ENCODE assay signal across 8 cellular contexts in the genomic region with DNA sequence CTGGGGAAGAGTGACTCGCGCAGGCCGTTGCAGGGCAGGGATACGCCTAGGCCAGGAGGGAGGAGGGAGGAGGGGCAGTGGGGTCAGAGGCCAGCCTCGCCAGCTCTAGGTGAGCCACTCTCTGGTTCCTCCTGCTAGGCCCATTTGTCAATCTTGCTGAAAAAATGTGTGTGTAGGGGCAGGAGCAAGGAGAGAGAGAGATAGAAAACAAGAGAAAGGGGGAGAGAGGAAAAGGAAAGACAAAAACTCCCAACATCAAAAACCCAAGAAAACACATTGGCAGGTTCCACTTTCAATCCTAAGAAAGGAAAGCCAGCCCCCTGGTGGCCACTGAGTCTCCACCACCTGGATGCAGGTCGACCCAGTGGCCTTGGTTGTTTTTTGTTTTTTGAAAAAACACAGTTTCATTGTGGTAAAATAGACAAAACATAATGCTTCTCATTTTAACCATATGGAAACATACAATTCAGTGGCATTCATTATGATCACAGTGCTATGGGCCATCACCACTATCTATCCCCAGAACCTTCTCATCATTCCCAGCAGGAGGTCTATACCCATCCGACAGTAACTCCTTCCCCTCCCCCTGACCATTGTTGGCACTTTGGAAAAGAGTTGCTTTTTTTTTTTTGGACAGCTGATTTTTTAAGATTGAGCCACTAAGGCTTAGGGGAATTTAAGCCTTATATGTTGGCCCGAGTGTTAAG. TPM values are rescaled to one million over a fixed set of nuclear protein-coding genes. Genes with fewer than 3 reads are reported as not detected.
DNase-seq lines count a peak whose midpoint lies in the region; ATAC-seq, FAIRE-seq and TF ChIP-seq lines count a peak whose summit lies in the region.

No MANE protein-coding gene starts in this region.

- H3K27me3 Mint-ChIP-seq in CD4-positive, alpha-beta T cell, result no peaks in the 10 kb centered on the region
- H3K27me3 Mint-ChIP-seq in glutamatergic neuron (ENCODE audit: unreplicated experiment), result peaks cover 8% of the 10 kb centered on the region
- no peaks in the 10 kb centered on the region for H3K27me3 Mint-ChIP-seq in activated T-cell treated with anti-CD3 and anti-CD28 coated beads, Interleukin-2, amount 50 U/mL, for 4 hours (ENCODE audit: low read depth)

- no peak for ATAC-seq in CD4-positive, alpha-beta T cell (ENCODE audit: poor library complexity)
- ATAC-seq in RWPE2 (ENCODE audit: low read depth) (no peak; the same call in 2 of the 3 replicates), GM19452 (IDR thresholded peaks at IDR 0.05; ENCODE audit: unreplicated experiment) (no peak)
- no peak for ATAC-seq in activated T-cell treated with anti-CD3 and anti-CD28 coated beads, Interleukin-2, amount 50 U/mL, for 4 hours

- H3K36me3 ChIP-seq in GM23248 (ENCODE audit: low read depth), result no peaks in the 10 kb centered on the region
- no peaks in the 10 kb centered on the region for H3K36me3 ChIP-seq in RWPE2 (ENCODE audit: low read depth)

- H3K4me2 ChIP-seq in GM23248 (ENCODE audit: unreplicated experiment), result no peak overlapping the region

- TF ChIP-seq CTCF in CD4-positive, alpha-beta T cell (IDR thresholded peaks at IDR 0.05), result peak; percentile 44
- TF ChIP-seq CTCF in RWPE2 (IDR thresholded peaks at IDR 0.05; ENCODE audit: poor library complexity, severe bottlenecking), result peak; percentile 57
- TF ChIP-seq CTCF in glutamatergic neuron (IDR thresholded peaks at IDR 0.05; ENCODE audit: partially characterized antibody, unreplicated experiment), result peak; percentile 83

- H4K20me1 ChIP-seq in GM23248 (ENCODE audit: insufficient read depth), result no peaks in the 10 kb centered on the region

- POLR2A ChIA-PET in CD4-positive, alpha-beta T cell (lab: Charles Lee), result no interaction called here

- no peak overlapping the region for H3K9ac ChIP-seq in GM23248

- no peak for FAIRE-seq in urothelium cell line (lab: Jason Lieb, UNC)

- 72 to 75% methylated on average over 8 of the region's 8 CpGs for WGBS in GM23248 (ENCODE audit: low coverage in 1 of 2, low lambda C conversion rate in 2 of 2, missing lambda C conversion rate in 2 of 2), 2 experiments

- no peak overlapping the region for H3K27ac Mint-ChIP-seq in CD4-positive, alpha-beta T cell
- H3K27ac Mint-ChIP-seq in glutamatergic neuron (ENCODE audit: unreplicated experiment), result no peak overlapping the region

- H3K27me3 ChIP-seq in CD4-positive, alpha-beta T cell (ENCODE audit: control insufficient read depth, insufficient read depth, low read length), result no peaks in the 10 kb centered on the region
- no peaks in the 10 kb centered on the region for H3K27me3 ChIP-seq in GM23248 (replicated peaks; ENCODE audit: insufficient read depth)
- no peaks in the 10 kb centered on the region for H3K27me3 ChIP-seq in RWPE2 (ENCODE audit: insufficient read depth, poor library complexity, severe bottlenecking)

- H3K4me1 ChIP-seq in GM23248 (ENCODE audit: insufficient read depth), result peaks cover 26% of the 10 kb centered on the region
- H3K4me1 ChIP-seq in RWPE2 (ENCODE audit: insufficient read depth, poor library complexity, severe bottlenecking), result no peaks in the 10 kb centered on the region

- H3K9me3 ChIP-seq in CD4-positive, alpha-beta T cell (ENCODE audit: control insufficient read depth, low read length), result no peaks in the 10 kb centered on the region
- H3K9me3 ChIP-seq in GM23248 (ENCODE audit: low read depth), result no peaks in the 10 kb centered on the region
- no peaks in the 10 kb centered on the region for H3K9me3 ChIP-seq in RWPE2 (ENCODE audit: severe bottlenecking)

- H3K79me2 ChIP-seq in GM23248 (ENCODE audit: insufficient read depth), result no peaks in the 10 kb centered on the region

- CTCF ChIA-PET in CD4-positive, alpha-beta T cell (lab: Charles Lee), result no interaction called here

- no peak overlapping the region for H3K27ac ChIP-seq in CD4-positive, alpha-beta T cell (ENCODE audit: low read depth, low read length)
- H3K27ac ChIP-seq in GM23248 (no peak overlapping the region), RWPE2 (ENCODE audit: poor library complexity, severe bottlenecking) (no peak overlapping the region)

- no peaks in the 10 kb centered on the region for H3K4me1 Mint-ChIP-seq in CD4-positive, alpha-beta T cell (ENCODE audit: low read depth)
- peaks cover 7% of the 10 kb centered on the region for H3K4me1 Mint-ChIP-seq in glutamatergic neuron (ENCODE audit: low read depth, unreplicated experiment)
- H3K4me1 Mint-ChIP-seq in activated T-cell treated with anti-CD3 and anti-CD28 coated beads, Interleukin-2, amount 50 U/mL, for 4 hours (ENCODE audit: low read depth), result no peaks in the 10 kb centered on the region

- H3F3A ChIP-seq in GM23248 (ENCODE audit: insufficient read depth), result peaks cover 14% of the 10 kb centered on the region

- H3K9me3 Mint-ChIP-seq in CD4-positive, alpha-beta T cell, result no peaks in the 10 kb centered on the region
- peaks cover under 1% of the 10 kb centered on the region for H3K9me3 Mint-ChIP-seq in glutamatergic neuron (ENCODE audit: unreplicated experiment)
- H3K9me3 Mint-ChIP-seq in activated T-cell treated with anti-CD3 and anti-CD28 coated beads, Interleukin-2, amount 50 U/mL, for 4 hours, result no peaks in the 10 kb centered on the region

- DNase-seq in CD4-positive, alpha-beta T cell, result no peak
- DNase-seq in GM23248 (peak; percentile 62), RWPE2 (ENCODE audit: low spot score) (no peak), glutamatergic neuron (peak; percentile 64), urothelium cell line (ENCODE audit: low spot score) (peak; percentile 63), GF-D8 (lab: John Stamatoyannopoulos, UW) (no peak)
- DNase-seq in activated T-cell treated with anti-CD3 and anti-CD28 coated beads, Interleukin-2, amount 50 U/mL, for 4 hours, result no peak

- H3K9me2 ChIP-seq in GM23248 (ENCODE audit: insufficient read depth), result no peaks in the 10 kb centered on the region

- H3K4me3 ChIP-seq in GM23248 (no peak overlapping the region), RWPE2 (ENCODE audit: severe bottlenecking) (no peak overlapping the region)

- intact Hi-C loops in CD4-positive, alpha-beta T cell (cut with DNase I, micrococcal nuclease), result no loop called here

- no peaks in the 10 kb centered on the region for H3K36me3 Mint-ChIP-seq in CD4-positive, alpha-beta T cell (ENCODE audit: low read depth)
- H3K36me3 Mint-ChIP-seq in glutamatergic neuron (ENCODE audit: unreplicated experiment), result no peaks in the 10 kb centered on the region
- no peaks in the 10 kb centered on the region for H3K36me3 Mint-ChIP-seq in activated T-cell treated with anti-CD3 and anti-CD28 coated beads, Interleukin-2, amount 50 U/mL, for 4 hours (ENCODE audit: insufficient read depth)

- H2AFZ ChIP-seq in GM23248, result no peak overlapping the region

- no peak overlapping the region for H3K4me3 Mint-ChIP-seq in CD4-positive, alpha-beta T cell
- H3K4me3 Mint-ChIP-seq in glutamatergic neuron (ENCODE audit: unreplicated experiment), result no peak overlapping the region
- H3K4me3 Mint-ChIP-seq in activated T-cell treated with anti-CD3 and anti-CD28 coated beads, Interleukin-2, amount 50 U/mL, for 4 hours, result no peak overlapping the region

- in situ Hi-C loops in GM23248 (cut with MboI), result no loop called here

RNA-seq across cellular contexts. Expression of a gene that starts 10.9 kb away (rescaled TPM):
- total RNA-seq in CD4-positive, alpha-beta T cell, result not detected
- total RNA-seq in GM23248 (2014; rRNA removed; shearing (Covaris generic)), result not detected in 2 replicates
- polyA plus RNA-seq in GM23248 (2016; fragmentation: Nextera tagmentation; extraction: Ambion mirVana), result not detected in 2 replicates
- total RNA-seq in glutamatergic neuron (ENCODE audit: unreplicated experiment), result not detected
- total RNA-seq in activated T-cell treated with anti-CD3 and anti-CD28 coated beads, Interleukin-2, amount 50 U/mL, for 4 hours, result not detected

RNA-seq across cellular contexts. Expression of a gene that starts 14.5 kb away (rescaled TPM):
- under 1 TPM; 0.61 to 0.63 TPM for total RNA-seq in CD4-positive, alpha-beta T cell
- total RNA-seq in GM23248 (2014; rRNA removed; shearing (Covaris generic)), result not detected in 2 replicates
- not detected in 2 replicates for polyA plus RNA-seq in GM23248 (2016; fragmentation: Nextera tagmentation; extraction: Ambion mirVana)
- total RNA-seq in glutamatergic neuron (ENCODE audit: unreplicated experiment), result 11.6 TPM
- total RNA-seq in activated T-cell treated with anti-CD3 and anti-CD28 coated beads, Interleukin-2, amount 50 U/mL, for 4 hours, result under 1 TPM in 1 of 3 donors, not detected in 2; 0.14 TPM

RNA-seq across cellular contexts. Expression of a gene that starts 46.8 kb away (rescaled TPM):
- total RNA-seq in CD4-positive, alpha-beta T cell, result 1 to 10 TPM; 5.1 to 6.9 TPM
- total RNA-seq in GM23248 (2014; rRNA removed; shearing (Covaris generic)), result 22.4 and 27.7 TPM in 2 replicates
- polyA plus RNA-seq in GM23248 (2016; fragmentation: Nextera tagmentation; extraction: Ambion mirVana), result 17.8 and 18.3 TPM in 2 replicates
- 45.0 TPM for total RNA-seq in glutamatergic neuron (ENCODE audit: unreplicated experiment)
- under 1 TPM; 0.29 to 0.68 (median 0.53) TPM for total RNA-seq in activated T-cell treated with anti-CD3 and anti-CD28 coated beads, Interleukin-2, amount 50 U/mL, for 4 hours

Comparison
In these comparisons a context has a peak if more than half of its experiments do, and no peak if none do; other contexts are left out.
1. DNase-seq: peak in GM23248 (single experiment), glutamatergic neuron (single experiment) and urothelium cell line (single experiment); none in CD4-positive, alpha-beta T cell (0 of 10), RWPE2 (single experiment), GF-D8 (single experiment) and activated T-cell treated with anti-CD3 and anti-CD28 coated beads, Interleukin-2, amount 50 U/mL, for 4 hours (single experiment).
2. Peak in every context shown above with its lines, with median percentiles within 50 percentile points of each other: CTCF ChIP-seq.